Comparison of ENCODE assay signal across 26 cellular contexts in genomic region chr13:49622174-49622946, GRCh38. TPM values are rescaled to one million over a fixed set of nuclear protein-coding genes. Genes with fewer than 3 reads are reported as not detected.
"Had no signal": no experiment of that assay in that cellular context is flagged by ENCODE, and none has a peak within 500 bp of the region (broad histone marks: within the 10 kb centered on the region; RNA-seq: fewer than 3 reads in every experiment).

No MANE protein-coding gene starts in this region.

- H3K4me1 Mint-ChIP-seq: activated CD4-positive, alpha-beta memory T cell treated with anti-CD3 and anti-CD28 coated beads, Interleukin-2, amount 10 ng/mL, durations not matched to agents 7 days and 5 days; activated CD4-positive, alpha-beta T cell treated with anti-CD3 and anti-CD28 coated beads, Interleukin-2, amount 10 ng/mL, durations not matched to agents 24 days and 14 days; stimulated activated naive B cell treated with anti-CD40 and anti-IgM and Interleukin-4, amounts not matched to agents 10 μg/mL and 1 μg/mL and 100 μg/mL, for 72 hours had no signal

- H3K27me3 Mint-ChIP-seq: activated CD4-positive, alpha-beta memory T cell treated with anti-CD3 and anti-CD28 coated beads, Interleukin-2, amount 10 ng/mL, durations not matched to agents 7 days and 5 days; activated naive CD8-positive, alpha-beta T cell treated with anti-CD3 and anti-CD28 coated beads, Interleukin-2, amount 50 U/mL, for 24 hours; brain; natural killer cell treated with Interleukin-12 subunit alpha and Interleukin-12 subunit beta and Interleukin-15 and Interleukin-18, amount 100 ng/mL, for 72 hours; stimulated activated naive B cell treated with anti-CD40 and anti-IgM and Interleukin-4, amounts not matched to agents 10 μg/mL and 1 μg/mL and 100 μg/mL, for 72 hours had no signal

- H3K9me3 ChIP-seq: neutrophil, sigmoid colon, transverse colon, uterus had no signal

- H3K27ac ChIP-seq: neutrophil, sigmoid colon, transverse colon, uterus had no signal

- H3K27ac Mint-ChIP-seq: activated CD4-positive, alpha-beta memory T cell treated with anti-CD3 and anti-CD28 coated beads, Interleukin-2, amount 10 ng/mL, durations not matched to agents 7 days and 5 days; activated CD4-positive, alpha-beta T cell treated with anti-CD3 and anti-CD28 coated beads, Interleukin-2, amount 10 ng/mL, durations not matched to agents 24 days and 14 days; activated CD8-positive, alpha-beta memory T cell treated with anti-CD3 and anti-CD28 coated beads, Interleukin-2, amount 10 ng/mL, durations not matched to agents 7 days and 5 days; activated naive CD8-positive, alpha-beta T cell treated with anti-CD3 and anti-CD28 coated beads, Interleukin-2, amount 50 U/mL, for 24 hours; brain; natural killer cell treated with Interleukin-12 subunit alpha and Interleukin-12 subunit beta and Interleukin-15 and Interleukin-18, amount 100 ng/mL, for 72 hours; stimulated activated naive B cell treated with anti-CD40 and anti-IgM and Interleukin-4, amounts not matched to agents 10 μg/mL and 1 μg/mL and 100 μg/mL, for 72 hours; T-helper 1 cell treated with Interleukin-12 subunit alpha and Interleukin-12 subunit beta and Interleukin-4 antibody, amounts not matched to agents 30 μg/mL and 1 μg/mL, for 36 hours had no signal

- H3K9me3 Mint-ChIP-seq: activated CD4-positive, alpha-beta memory T cell treated with anti-CD3 and anti-CD28 coated beads, Interleukin-2, amount 10 ng/mL, durations not matched to agents 7 days and 5 days; activated CD4-positive, alpha-beta T cell treated with anti-CD3 and anti-CD28 coated beads, Interleukin-2, amount 10 ng/mL, durations not matched to agents 24 days and 14 days; activated naive CD8-positive, alpha-beta T cell treated with anti-CD3 and anti-CD28 coated beads, Interleukin-2, amount 50 U/mL, for 24 hours; brain; natural killer cell treated with Interleukin-12 subunit alpha and Interleukin-12 subunit beta and Interleukin-15 and Interleukin-18, amount 100 ng/mL, for 72 hours; stimulated activated naive B cell treated with anti-CD40 and anti-IgM and Interleukin-4, amounts not matched to agents 10 μg/mL and 1 μg/mL and 100 μg/mL, for 72 hours; T-helper 1 cell treated with Interleukin-12 subunit alpha and Interleukin-12 subunit beta and Interleukin-4 antibody, amounts not matched to agents 30 μg/mL and 1 μg/mL, for 36 hours had no signal

- H3K4me3 ChIP-seq: sigmoid colon, smooth muscle cell, transverse colon, uterus had no signal

- H3K36me3 ChIP-seq: neutrophil, sigmoid colon, transverse colon, uterus had no signal

- ATAC-seq: activated CD8-positive, alpha-beta memory T cell treated with anti-CD3 and anti-CD28 coated beads, Interleukin-2, amount 10 ng/mL, durations not matched to agents 7 days and 5 days; activated naive CD8-positive, alpha-beta T cell treated with anti-CD3 and anti-CD28 coated beads, Interleukin-2, amount 50 U/mL, for 24 hours; left lobe of liver; stimulated activated naive B cell treated with anti-CD40 and anti-IgM and Interleukin-4, amounts not matched to agents 10 μg/mL and 1 μg/mL and 100 μg/mL, for 72 hours had no signal

- DNase-seq: activated CD4-positive, alpha-beta memory T cell treated with anti-CD3 and anti-CD28 coated beads, Interleukin-2, amount 10 ng/mL, durations not matched to agents 7 days and 5 days; activated CD4-positive, alpha-beta T cell treated with anti-CD3 and anti-CD28 coated beads, Interleukin-2, amount 10 ng/mL, durations not matched to agents 24 days and 14 days; activated CD8-positive, alpha-beta memory T cell treated with anti-CD3 and anti-CD28 coated beads, Interleukin-2, amount 10 ng/mL, durations not matched to agents 7 days and 5 days; activated gamma-delta T cell; activated naive CD4-positive, alpha-beta T cell treated with anti-CD3 and anti-CD28 coated beads, Interleukin-2, amount 50 U/mL, for 16 hours; activated naive CD8-positive, alpha-beta T cell treated with anti-CD3 and anti-CD28 coated beads, Interleukin-2, amount 50 U/mL, for 24 hours; activated T-cell treated with anti-CD3 and anti-CD28 coated beads for 4 hours; aorta; central memory CD4-positive, alpha-beta T cell; foreskin fibroblast; kidney; mammary epithelial cell; midbrain; sigmoid colon; stimulated activated CD4-positive, alpha-beta T cell treated with anti-CD3 and anti-CD28 coated beads, Interleukin-2, amount 100 ng/mL, for 48 hours; stimulated activated CD8-positive, alpha-beta memory T cell treated with anti-CD3 and anti-CD28 coated beads, Interleukin-4, amount 100 ng/mL, for 48 hours; stimulated activated naive B cell treated with anti-CD40 and anti-IgM and Interleukin-4, amounts not matched to agents 10 μg/mL and 1 μg/mL and 100 μg/mL, for 72 hours; T1000; transverse colon; uterus had no signal

- H3K4me1 ChIP-seq: sigmoid colon, uterus had no signal

- H3K27me3 ChIP-seq: neutrophil, sigmoid colon, transverse colon, uterus had no signal

- H3K36me3 Mint-ChIP-seq: activated CD8-positive, alpha-beta memory T cell treated with anti-CD3 and anti-CD28 coated beads, Interleukin-2, amount 10 ng/mL, durations not matched to agents 7 days and 5 days; brain; natural killer cell treated with Interleukin-12 subunit alpha and Interleukin-12 subunit beta and Interleukin-15 and Interleukin-18, amount 100 ng/mL, for 72 hours; stimulated activated naive B cell treated with anti-CD40 and anti-IgM and Interleukin-4, amounts not matched to agents 10 μg/mL and 1 μg/mL and 100 μg/mL, for 72 hours had no signal

- H3K4me3 Mint-ChIP-seq: activated CD4-positive, alpha-beta memory T cell treated with anti-CD3 and anti-CD28 coated beads, Interleukin-2, amount 10 ng/mL, durations not matched to agents 7 days and 5 days; activated CD4-positive, alpha-beta T cell treated with anti-CD3 and anti-CD28 coated beads, Interleukin-2, amount 10 ng/mL, durations not matched to agents 24 days and 14 days; activated CD8-positive, alpha-beta memory T cell treated with anti-CD3 and anti-CD28 coated beads, Interleukin-2, amount 10 ng/mL, durations not matched to agents 7 days and 5 days; activated naive CD8-positive, alpha-beta T cell treated with anti-CD3 and anti-CD28 coated beads, Interleukin-2, amount 50 U/mL, for 24 hours; brain; natural killer cell treated with Interleukin-12 subunit alpha and Interleukin-12 subunit beta and Interleukin-15 and Interleukin-18, amount 100 ng/mL, for 72 hours; stimulated activated naive B cell treated with anti-CD40 and anti-IgM and Interleukin-4, amounts not matched to agents 10 μg/mL and 1 μg/mL and 100 μg/mL, for 72 hours; T-helper 1 cell treated with Interleukin-12 subunit alpha and Interleukin-12 subunit beta and Interleukin-4 antibody, amounts not matched to agents 30 μg/mL and 1 μg/mL, for 36 hours had no signal

RNA-seq across cellular contexts. Expression of gene ARL11, which starts 5.9 kb away (rescaled TPM):
- total RNA-seq: smooth muscle cell had no signal
- polyA plus RNA-seq: smooth muscle cell had no signal
